ENCODE assay signal across 7 cellular contexts in the genomic region with DNA sequence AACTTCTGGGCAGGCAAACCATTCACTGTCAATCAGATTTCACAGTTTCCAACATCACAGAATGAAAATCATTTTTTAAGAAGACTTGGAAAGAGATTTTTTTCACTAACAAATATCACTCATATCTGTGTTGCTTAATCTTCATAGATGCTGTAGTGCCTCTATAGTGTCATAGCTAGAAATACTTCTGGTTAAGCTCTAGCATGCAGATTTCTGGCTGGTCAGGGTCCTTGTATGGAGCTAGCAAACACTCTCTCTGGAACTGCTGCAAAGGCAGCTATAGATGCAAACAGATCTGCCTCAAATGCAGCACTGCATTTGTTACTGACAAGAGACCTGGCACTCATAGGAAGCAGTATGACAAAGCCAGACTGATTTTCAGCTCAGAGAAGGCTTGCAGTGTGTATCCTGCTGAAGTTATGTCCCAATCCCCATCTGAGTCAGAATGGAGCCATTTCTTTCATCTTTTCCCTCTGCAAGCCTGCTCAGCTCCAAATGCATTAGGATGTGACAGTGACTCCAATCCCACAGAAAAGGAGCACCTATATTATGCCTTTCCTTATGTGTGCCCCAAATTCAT.
DNase-seq lines count a peak whose midpoint lies in the region; ATAC-seq and TF ChIP-seq lines count a peak whose summit lies in the region.
"Not testable (repeated sequence)": the region's sequence is repeated elsewhere in the genome, so short reads cannot be mapped to it uniquely, and the experiment has no call there.

No MANE protein-coding gene starts in this region.

- TF ChIP-seq CTCF in choroid plexus epithelial cell (conservative IDR thresholded peaks at IDR 0.05; ENCODE audit: low read depth, low read length); fibroblast of pulmonary artery (IDR thresholded peaks at IDR 0.05; ENCODE audit: low read length, missing control alignments); omental fat pad (IDR thresholded peaks at IDR 0.05): not testable (repeated sequence)

- not testable (repeated sequence) for H3K9me3 ChIP-seq in adipocyte (ENCODE audit: control insufficient read depth, low read length)

- not testable (repeated sequence) for H3K27me3 ChIP-seq in adipocyte (replicated peaks; ENCODE audit: control insufficient read depth, insufficient read depth, low read length)

- not testable (repeated sequence) for H3K9ac ChIP-seq in adipocyte (ENCODE audit: low read length)

- H3K4me3 ChIP-seq in adipocyte (ENCODE audit: low read length); choroid plexus epithelial cell (ENCODE audit: low read depth, low read length); fibroblast of pulmonary artery (replicated peaks; ENCODE audit: low read depth, low read length): not testable (repeated sequence)

- H3K36me3 ChIP-seq in adipocyte (ENCODE audit: control insufficient read depth, insufficient read depth, low read length, severe bottlenecking): not testable (repeated sequence)

- H3K4me1 ChIP-seq in adipocyte (ENCODE audit: control insufficient read depth, insufficient read depth, low read length): not testable (repeated sequence)

- peak; percentile 63 for DNase-seq in EH (ENCODE audit: low read depth)
- peak; percentile 46 for DNase-seq in LHCN-M2 (ENCODE audit: low read depth)
- peak; percentile 50 for DNase-seq in adipocyte (ENCODE audit: low read depth)
- peak; percentile 47 for DNase-seq in choroid plexus epithelial cell (ENCODE audit: low read depth)
- DNase-seq in fibroblast of pulmonary artery (ENCODE audit: low read depth): peak; percentile 52
- peak; percentile 46 for DNase-seq in islet precursor cell
- not testable (repeated sequence) for DNase-seq in omental fat pad (ENCODE audit: low spot score)

- peak; percentile 50 for ATAC-seq in omental fat pad (ENCODE audit: low FRiP score)
